ENCODE assay signal across 36 cellular contexts in genomic region chr3:111493276-111493675, GRCh38. TPM values are rescaled to one million over a fixed set of nuclear protein-coding genes. Genes with fewer than 3 reads are reported as not detected.
DNase-seq lines count a peak whose midpoint lies in the region; ATAC-seq, FAIRE-seq and TF ChIP-seq lines count a peak whose summit lies in the region.
"Had no signal": no experiment of that assay in that cellular context is flagged by ENCODE, and none has a peak within 500 bp of the region (broad histone marks: within the 10 kb centered on the region; RNA-seq: fewer than 3 reads in every experiment).

No MANE protein-coding gene starts in this region.

- DNase-seq in A549 (ENCODE audit: low read depth in 1 of 2, low spot score in 1 of 2) (no peak), HCT116 (ENCODE audit: low read depth, low spot score) (no peak), OCI-LY7 (ENCODE audit: low spot score) (no peak), NCI-H446 treated with DMSO at 0.1 percent for 48 hours (lab: John Stamatoyannopoulos, UW) (no peak), COLO668 (lab: John Stamatoyannopoulos, UW; ENCODE audit: unreplicated experiment) (no peak)
- DNase-seq: 8988T; ACHN; AML-193; BE2C; C1 segment of cervical spinal cord; Caco-2; Calu3; CD4-positive, alpha-beta memory T cell; CD4-positive, alpha-beta T cell; CD4-positive, CD25-positive, alpha-beta regulatory T cell; CD8-positive, alpha-beta memory T cell; CD8-positive, alpha-beta T cell; COR-L47; DMS 273 treated with DMSO at 0.1 percent for 48 hours; DMS153; DMS53; DMS79; DMS79 treated with DMSO at 0.1 percent for 48 hours; DND-41; EL had no signal

- H3K4me3 ChIP-seq in A549 (no peak overlapping the region), HCT116 (replicated peaks in 1 of 2; ENCODE audit: low read depth in 1 of 2, low read length in 2 of 2) (no peak overlapping the region), OCI-LY7 (ENCODE audit: low read depth, low read length, poor library complexity, severe bottlenecking) (no peak overlapping the region)
- H3K4me3 ChIP-seq: BLaER1; BLaER1 treated with 17β-estradiol and CSF1 and Interleukin-3, amounts not matched to agents 10 nM and 100 nM had no signal

- no peak for TF ChIP-seq RAD21 in A549 (conservative IDR thresholded peaks at IDR 0.05 in 1 of 2, IDR thresholded peaks at IDR 0.05 in 1 of 2)
- TF ChIP-seq RAD21 in HCT116 (IDR thresholded peaks at IDR 0.05; ENCODE audit: low read depth): no peak
- no peak for TF ChIP-seq RAD21 in Ishikawa (IDR thresholded peaks at IDR 0.05; ENCODE audit: low read depth)

- TF ChIP-seq CTCF in A549 (IDR thresholded peaks at IDR 0.05) (no peak), HCT116 (IDR thresholded peaks at IDR 0.05 in 2 of 3, conservative IDR thresholded peaks at IDR 0.05 in 1 of 3; ENCODE audit: borderline replicate concordance in 1 of 3, insufficient read depth in 1 of 3, low read depth in 2 of 3, low read length in 2 of 3) (no peak), OCI-LY7 (conservative IDR thresholded peaks at IDR 0.05; ENCODE audit: low read length) (no peak)

- FAIRE-seq in A549 (lab: Jason Lieb, UNC): no peak
- FAIRE-seq: A204.1, D721Med had no signal

- POLR2A ChIA-PET in A549 (lab: Yijun Ruan, JAX): no interaction called here
- POLR2A ChIA-PET in HCT116 (lab: Charles Lee): no interaction called here
- POLR2A ChIA-PET in OCI-LY7 (lab: Charles Lee): no interaction called here

- intact Hi-C loops in HCT116 (cut with micrococcal nuclease) (no loop called here), OCI-LY7 (cut with micrococcal nuclease; ENCODE audit: unreplicated experiment) (no loop called here)

- no peak overlapping the region for H3K27ac ChIP-seq in A549
- H3K27ac ChIP-seq in HCT116 (ENCODE audit: low read depth, low read length): no peak overlapping the region
- no peak overlapping the region for H3K27ac ChIP-seq in OCI-LY7 (ENCODE audit: low read depth, low read length, poor library complexity, severe bottlenecking)
- H3K27ac ChIP-seq: 22Rv1; BLaER1; BLaER1 treated with 17β-estradiol and CSF1 and Interleukin-3, amounts not matched to agents 10 nM and 100 nM; C4-2B had no signal

- H3K9me2 ChIP-seq in HCT116 (ENCODE audit: insufficient read depth): 0 out of 2 replicates have a peak, but pooled peaks cover 4% of the 10 kb centered on the region
- no peaks in the 10 kb centered on the region for H3K9me2 ChIP-seq in OCI-LY7 (ENCODE audit: insufficient read depth, low read length)

- CTCF ChIA-PET in A549 (lab: Yijun Ruan, JAX): no interaction called here
- CTCF ChIA-PET in HCT116 (lab: Charles Lee): no interaction called here
- CTCF ChIA-PET in OCI-LY7 (lab: Charles Lee; ENCODE audit: unreplicated experiment): no interaction called here

- ATAC-seq in A549 (no peak), HCT116 (no peak)
- ATAC-seq: CD8-positive, alpha-beta T cell had no signal

- H2AFZ ChIP-seq in HCT116 (ENCODE audit: low read depth, low read length, poor library complexity, severe bottlenecking): no peak overlapping the region
- no peak overlapping the region for H2AFZ ChIP-seq in OCI-LY7 (ENCODE audit: low read length)

- TF ChIP-seq EP300 in A549 (IDR thresholded peaks at IDR 0.05) (no peak), Ishikawa (IDR thresholded peaks at IDR 0.05; ENCODE audit: borderline replicate concordance) (no peak)

- H3K27me3 ChIP-seq in HCT116 (ENCODE audit: insufficient read depth, low read length): no peaks in the 10 kb centered on the region
- H3K27me3 ChIP-seq: BE2C; BLaER1; BLaER1 treated with 17β-estradiol and CSF1 and Interleukin-3, amounts not matched to agents 10 nM and 100 nM had no signal

- H3K36me3 ChIP-seq in HCT116 (ENCODE audit: control insufficient read depth in 1 of 2, insufficient read depth in 2 of 2, low read length in 2 of 2) (no peaks in the 10 kb centered on the region), OCI-LY7 (ENCODE audit: insufficient read depth, low read length) (no peaks in the 10 kb centered on the region)
- H3K36me3 ChIP-seq: BE2C; BLaER1; BLaER1 treated with 17β-estradiol and CSF1 and Interleukin-3, amounts not matched to agents 10 nM and 100 nM had no signal

- TF ChIP-seq POLR2A in A549 (IDR thresholded peaks at IDR 0.05; ENCODE audit: low read length) (no peak), HCT116 (IDR thresholded peaks at IDR 0.05; ENCODE audit: borderline replicate concordance, extremely low read depth, insufficient read depth, insufficient read length) (no peak)

- RAD21 ChIA-PET in HCT116 (lab: Charles Lee; ENCODE audit: low non-redundant PET in 1 of 2, low total read pairs in 2 of 2, uncharacterized antibody in 2 of 2, unreplicated experiment in 2 of 2): no interaction called here

- H3K9me3 ChIP-seq in A549 (no peaks in the 10 kb centered on the region), HCT116 (ENCODE audit: control insufficient read depth in 1 of 2, insufficient read depth in 1 of 2, low read depth in 1 of 2, low read length in 2 of 2) (no peaks in the 10 kb centered on the region), OCI-LY7 (ENCODE audit: low read length) (no peaks in the 10 kb centered on the region)
- H3K9me3 ChIP-seq: BE2C; BLaER1; BLaER1 treated with 17β-estradiol and CSF1 and Interleukin-3, amounts not matched to agents 10 nM and 100 nM; Caco-2 had no signal

- H3K4me2 ChIP-seq in A549 (no peak overlapping the region), HCT116 (ENCODE audit: low read length) (no peak overlapping the region), OCI-LY7 (ENCODE audit: low read length) (no peak overlapping the region)
- H3K4me2 ChIP-seq: BLaER1; BLaER1 treated with 17β-estradiol and CSF1 and Interleukin-3, amounts not matched to agents 10 nM and 100 nM had no signal

- no TSS peak for BruUV-seq in HCT116 (replicated peaks; lab: Mats Ljungman, UMichigan)
- no TSS peak for BruUV-seq in OCI-LY7 (replicated peaks; lab: Mats Ljungman, UMichigan)

- H4K20me1 ChIP-seq in HCT116 (ENCODE audit: insufficient read depth) (no peaks in the 10 kb centered on the region), OCI-LY7 (ENCODE audit: insufficient read depth, low read length) (no peaks in the 10 kb centered on the region)
- H4K20me1 ChIP-seq: BLaER1; BLaER1 treated with 17β-estradiol and CSF1 and Interleukin-3, amounts not matched to agents 10 nM and 100 nM had no signal

- H3K79me2 ChIP-seq in HCT116 (ENCODE audit: insufficient read depth, low read length) (no peaks in the 10 kb centered on the region), OCI-LY7 (ENCODE audit: insufficient read depth, low read depth, low read length) (no peaks in the 10 kb centered on the region)

- H3K9ac ChIP-seq in HCT116 (ENCODE audit: low read length): no peak overlapping the region
- H3K9ac ChIP-seq: BLaER1; BLaER1 treated with 17β-estradiol and CSF1 and Interleukin-3, amounts not matched to agents 10 nM and 100 nM had no signal

- H3K4me1 ChIP-seq in A549 (no peaks in the 10 kb centered on the region), HCT116 (ENCODE audit: control insufficient read depth in 1 of 2, insufficient read depth in 2 of 2, low read length in 2 of 2) (no peaks in the 10 kb centered on the region), OCI-LY7 (ENCODE audit: insufficient read depth, low read length, poor library complexity, severe bottlenecking) (no peaks in the 10 kb centered on the region)
- H3K4me1 ChIP-seq: BE2C; BLaER1; BLaER1 treated with 17β-estradiol and CSF1 and Interleukin-3, amounts not matched to agents 10 nM and 100 nM; Caco-2 had no signal

TF ChIP-seq in A549, 52 proteins besides CTCF, POLR2A, EP300 and RAD21 (continues in another document):
- TF ChIP-seq CBX2 (IDR thresholded peaks at IDR 0.05; ENCODE audit: borderline replicate concordance, low read depth) (no peak), SREBF2 (IDR thresholded peaks at IDR 0.05) (no peak)

TF ChIP-seq in Ishikawa, 13 proteins besides CTCF, POLR2A, EP300 and RAD21:
- TF ChIP-seq ZBTB7A (IDR thresholded peaks at IDR 0.05; ENCODE audit: low read depth) (no peak), CEBPB (IDR thresholded peaks at IDR 0.05) (no peak), REST (IDR thresholded peaks at IDR 0.05; ENCODE audit: low read depth) (peak; percentile 55)

RNA-seq across cellular contexts. Expression of gene CD96, which starts 48.7 kb away (rescaled TPM):
- polyA plus RNA-seq in A549 (2011; rRNA removed): not detected in 2 replicates
- polyA plus RNA-seq in A549 (2012; cell fraction: cytosol; rRNA removed): 0.01 TPM in 1 of 2 replicates, not detected in the other
- polyA plus RNA-seq in A549 (2012; cell fraction: nucleus; rRNA removed): not detected in 2 replicates
- 0.03 TPM in 1 of 3 replicates, not detected in the others for polyA plus RNA-seq in A549 (2017; fragmentation: RNase III; extraction: RNeasy Plus Mini Kit Qiagen cat#74134 plus additional on column Dnase treatment)
- polyA minus RNA-seq in A549 (2011; rRNA and poly(A)+ RNA removed): not detected in 2 replicates
- 0.42 TPM for total RNA-seq in HCT116 (2021; ENCODE audit: unreplicated experiment)
- polyA plus RNA-seq in HCT116 (2012): 0.16 and 0.35 TPM in 2 replicates
- total RNA-seq in OCI-LY7 (2014; rRNA removed; shearing (Covaris generic)): not detected in 2 replicates
- total RNA-seq in OCI-LY7 (2022): not detected in 2 replicates
- total RNA-seq: A172, A673, Calu3, Daoy, G401 had no signal

Comparison
In these comparisons a context has a peak if more than half of its experiments do, and no peak if none do; other contexts are left out.
1. Of the 6 proteins assayed by ChIP-seq in both A549 and HCT116: peak only in A549: none; only in HCT116: none; in both: REST; in neither: 5.